35 cellular contexts compared by ENCODE assay signal in the genomic region with DNA sequence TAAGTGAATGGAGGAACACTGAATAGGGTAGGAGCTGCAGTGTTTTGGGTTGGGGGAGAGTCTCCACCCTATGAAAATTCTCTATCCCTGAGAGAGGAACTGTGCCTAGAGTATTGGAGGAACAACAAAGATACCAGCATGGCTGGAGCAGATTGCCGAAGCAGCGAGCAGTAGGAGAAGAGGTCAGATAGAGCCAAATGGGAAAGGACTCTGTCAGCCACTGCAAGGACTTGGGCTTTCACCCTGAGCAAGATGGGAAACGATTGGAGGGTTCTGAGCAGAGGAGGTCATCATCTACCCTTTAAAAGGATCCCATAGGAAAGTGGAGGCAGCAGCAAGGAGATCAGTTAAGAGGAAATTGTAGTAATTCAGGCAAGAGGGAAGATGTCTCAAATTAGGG. TPM values are rescaled to one million over a fixed set of nuclear protein-coding genes. Genes with fewer than 3 reads are reported as not detected.
"Had no signal": no experiment of that assay in that cellular context is flagged by ENCODE, and none has a peak within 500 bp of the region (broad histone marks: within the 10 kb centered on the region; RNA-seq: fewer than 3 reads in every experiment).

No MANE protein-coding gene starts in this region.

- H3K4me3 ChIP-seq: esophagus muscularis mucosa, gastrocnemius medialis, heart left ventricle had no signal

- DNase-seq: activated CD4-positive, alpha-beta T cell treated with anti-CD3 and anti-CD28 coated beads for 1 hour; activated CD4-positive, alpha-beta T cell treated with anti-CD3 and anti-CD28 coated beads for 48 hours; activated CD4-positive, alpha-beta T cell treated with anti-CD3 and anti-CD28 coated beads, Interleukin-2, amount 50 U/mL, for 1 hour; activated CD4-positive, alpha-beta T cell treated with anti-CD3 and anti-CD28 coated beads, Interleukin-2, amount 50 U/mL, for 48 hours; activated CD8-positive, alpha-beta memory T cell treated with anti-CD3 and anti-CD28 coated beads, Interleukin-2, amount 10 ng/mL, durations not matched to agents 7 days and 5 days; activated CD8-positive, alpha-beta memory T cell treated with anti-CD3 and anti-CD28 coated beads, Interleukin-2, amount 50 U/mL, for 4 hours; activated CD8-positive, alpha-beta T cell treated with anti-CD3 and anti-CD28 coated beads, Interleukin-2, amount 10 ng/mL, durations not matched to agents 7 days and 5 days; activated gamma-delta T cell treated with Interleukin-2 at 50 U/mL for 16 hours; activated naive CD4-positive, alpha-beta T cell treated with anti-CD3 and anti-CD28 coated beads, Interleukin-2, amount 50 U/mL, for 16 hours; activated naive CD4-positive, alpha-beta T cell treated with Interleukin-2 at 50 U/mL for 16 hours; activated T-cell treated with anti-CD3 and anti-CD28 coated beads, Interleukin-2, amount 50 U/mL, for 1 hour; activated T-cell treated with anti-CD3 and anti-CD28 coated beads, Interleukin-2, amount 50 U/mL, for 48 hours; amniotic stem cell; anterior cingulate cortex; brain microvascular endothelial cell; cortex of kidney; dermis blood vessel endothelial cell; effector CD4-positive, alpha-beta T cell; effector memory CD8-positive, alpha-beta T cell; erythroblast; foreskin keratinocyte; gastrocnemius medialis; glutamatergic neuron; heart left ventricle; hypothalamus; T1000 had no signal

- H3K27ac Mint-ChIP-seq: activated CD8-positive, alpha-beta memory T cell treated with anti-CD3 and anti-CD28 coated beads, Interleukin-2, amount 10 ng/mL, durations not matched to agents 7 days and 5 days; activated CD8-positive, alpha-beta T cell treated with anti-CD3 and anti-CD28 coated beads, Interleukin-2, amount 10 ng/mL, durations not matched to agents 7 days and 5 days; activated naive CD8-positive, alpha-beta T cell; activated T-helper 1 cell treated with anti-CD3 and anti-CD28 coated beads, Interleukin-12 subunit alpha, Interleukin-12 subunit beta, Interleukin-2, Interleukin-4 antibody, amounts not matched to agents 30 ng/mL and 10 ng/mL and 1 ng/mL, durations not matched to agents 14 hours and 24 hours and 36 hours; effector memory CD8-positive, alpha-beta T cell; T-helper 1 cell treated with Interleukin-12 subunit alpha and Interleukin-12 subunit beta and Interleukin-4 antibody, amounts not matched to agents 30 μg/mL and 1 μg/mL, for 36 hours; T-helper 2 cell treated with Interferon-gamma antibody and Interleukin-4, amounts not matched to agents 5 μg/mL and 100 μg/mL, for 36 hours had no signal

- H3K4me3 Mint-ChIP-seq: activated CD8-positive, alpha-beta memory T cell treated with anti-CD3 and anti-CD28 coated beads, Interleukin-2, amount 10 ng/mL, durations not matched to agents 7 days and 5 days; activated CD8-positive, alpha-beta T cell treated with anti-CD3 and anti-CD28 coated beads, Interleukin-2, amount 10 ng/mL, durations not matched to agents 7 days and 5 days; activated naive CD8-positive, alpha-beta T cell; activated T-helper 1 cell treated with anti-CD3 and anti-CD28 coated beads, Interleukin-12 subunit alpha, Interleukin-12 subunit beta, Interleukin-2, Interleukin-4 antibody, amounts not matched to agents 30 ng/mL and 10 ng/mL and 1 ng/mL, durations not matched to agents 14 hours and 24 hours and 36 hours; central memory CD8-positive, alpha-beta T cell; effector memory CD8-positive, alpha-beta T cell; T-helper 1 cell treated with Interleukin-12 subunit alpha and Interleukin-12 subunit beta and Interleukin-4 antibody, amounts not matched to agents 30 μg/mL and 1 μg/mL, for 36 hours; T-helper 2 cell treated with Interferon-gamma antibody and Interleukin-4, amounts not matched to agents 5 μg/mL and 100 μg/mL, for 36 hours had no signal

- ATAC-seq: activated CD8-positive, alpha-beta memory T cell treated with anti-CD3 and anti-CD28 coated beads, Interleukin-2, amount 10 ng/mL, durations not matched to agents 7 days and 5 days; activated CD8-positive, alpha-beta T cell treated with anti-CD3 and anti-CD28 coated beads, Interleukin-2, amount 10 ng/mL, durations not matched to agents 7 days and 5 days; effector memory CD8-positive, alpha-beta T cell; foreskin keratinocyte; gastrocnemius medialis; heart left ventricle had no signal

- H3K9me3 Mint-ChIP-seq: activated T-helper 1 cell treated with anti-CD3 and anti-CD28 coated beads, Interleukin-12 subunit alpha, Interleukin-12 subunit beta, Interleukin-2, Interleukin-4 antibody, amounts not matched to agents 30 ng/mL and 10 ng/mL and 1 ng/mL, durations not matched to agents 14 hours and 24 hours and 36 hours; central memory CD8-positive, alpha-beta T cell; effector memory CD8-positive, alpha-beta T cell; T-helper 1 cell treated with Interleukin-12 subunit alpha and Interleukin-12 subunit beta and Interleukin-4 antibody, amounts not matched to agents 30 μg/mL and 1 μg/mL, for 36 hours; T-helper 2 cell treated with Interferon-gamma antibody and Interleukin-4, amounts not matched to agents 5 μg/mL and 100 μg/mL, for 36 hours had no signal

- H3K4me1 ChIP-seq: foreskin keratinocyte had no signal

- H3K36me3 ChIP-seq: esophagus muscularis mucosa, gastrocnemius medialis, heart left ventricle had no signal

- H3K36me3 Mint-ChIP-seq: activated CD8-positive, alpha-beta memory T cell treated with anti-CD3 and anti-CD28 coated beads, Interleukin-2, amount 10 ng/mL, durations not matched to agents 7 days and 5 days; activated naive CD8-positive, alpha-beta T cell had no signal

- H3K9me3 ChIP-seq: esophagus muscularis mucosa, gastrocnemius medialis, heart left ventricle had no signal

- H3K27ac ChIP-seq: brain microvascular endothelial cell, esophagus muscularis mucosa, foreskin keratinocyte, gastrocnemius medialis, heart left ventricle had no signal

- FAIRE-seq: astrocyte, bronchial epithelial cell, colon had no signal

RNA-seq across cellular contexts. Expression of a gene that starts 24.8 kb away (rescaled TPM):
- polyA plus RNA-seq: heart left ventricle had no signal
